In the genomic region with DNA sequence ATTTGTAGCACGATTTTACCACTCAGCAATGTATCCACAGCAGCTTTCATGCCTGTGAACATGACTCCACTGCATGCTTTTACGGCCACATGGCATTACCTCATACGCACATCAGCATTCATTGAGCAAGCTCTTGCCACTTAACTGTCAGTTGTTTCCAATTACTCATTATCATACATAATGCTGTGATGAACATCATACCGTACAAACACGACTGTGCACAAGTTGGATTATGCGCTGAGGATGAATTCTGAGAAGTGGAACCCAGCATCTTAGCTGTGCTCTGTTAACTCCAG, we compare ENCODE assay signal across 10 cellular contexts. TPM values are rescaled to one million over a fixed set of nuclear protein-coding genes. Genes with fewer than 3 reads are reported as not detected.
DNase-seq lines count a peak whose midpoint lies in the region; ATAC-seq and TF ChIP-seq lines count a peak whose summit lies in the region.
"Had no signal": no experiment of that assay in that cellular context is flagged by ENCODE, and none has a peak within 500 bp of the region (broad histone marks: within the 10 kb centered on the region; RNA-seq: fewer than 3 reads in every experiment).

No MANE protein-coding gene starts in this region.

- peak overlapping the region; percentile 13 for H3K4me3 ChIP-seq in adipocyte (ENCODE audit: low read length)
- no peak overlapping the region for H3K4me3 ChIP-seq in SK-N-SH (ENCODE audit: low read depth in 2 of 2, low read length in 1 of 2)
- no peak overlapping the region for H3K4me3 ChIP-seq in CD8-positive, alpha-beta memory T cell (ENCODE audit: low read length)
- H3K4me3 ChIP-seq: heart left ventricle had no signal

- H3K27ac ChIP-seq in SK-N-SH (ENCODE audit: low read depth in 2 of 2, low read length in 1 of 2), result no peak overlapping the region
- H3K27ac ChIP-seq in CD8-positive, alpha-beta memory T cell (ENCODE audit: low read depth, low read length), result no peak overlapping the region

- H3K79me2 ChIP-seq in SK-N-SH (ENCODE audit: insufficient read depth), result no peaks in the 10 kb centered on the region

- no peaks in the 10 kb centered on the region for H3K9me3 ChIP-seq in adipocyte (ENCODE audit: control insufficient read depth, low read length)
- H3K9me3 ChIP-seq in SK-N-SH, result no peaks in the 10 kb centered on the region
- H3K9me3 ChIP-seq in CD8-positive, alpha-beta memory T cell (ENCODE audit: low read length), result no peaks in the 10 kb centered on the region
- H3K9me3 ChIP-seq: heart left ventricle had no signal

- intact Hi-C loops in left ventricle myocardium superior (cut with micrococcal nuclease), result no loop called here
- intact Hi-C loops in cardiac septum (cut with DNase I), result no loop called here

- peaks cover 32% of the 10 kb centered on the region for H3K4me1 ChIP-seq in adipocyte (ENCODE audit: control insufficient read depth, insufficient read depth, low read length)
- no peaks in the 10 kb centered on the region for H3K4me1 ChIP-seq in SK-N-SH (ENCODE audit: control insufficient read depth in 1 of 2, insufficient read depth in 2 of 2, low read depth in 1 of 2, low read length in 1 of 2)
- H3K4me1 ChIP-seq in CD8-positive, alpha-beta memory T cell (ENCODE audit: insufficient read depth, low read length), result no peaks in the 10 kb centered on the region

- no peak overlapping the region for H2AFZ ChIP-seq in SK-N-SH (ENCODE audit: low read depth)

- no peaks in the 10 kb centered on the region for H3K9me3 Mint-ChIP-seq in CD8-positive, alpha-beta memory T cell

- TF ChIP-seq RAD21 in SK-N-SH (IDR thresholded peaks at IDR 0.05; ENCODE audit: low read length), result no peak

- TF ChIP-seq CTCF in SK-N-SH (IDR thresholded peaks at IDR 0.05), result no peak

- H3K36me3 ChIP-seq in adipocyte (ENCODE audit: control insufficient read depth, insufficient read depth, low read length, severe bottlenecking) (no peaks in the 10 kb centered on the region), SK-N-SH (replicated peaks in 1 of 2; ENCODE audit: control insufficient read depth in 1 of 2, insufficient read depth in 2 of 2, low read length in 1 of 2) (no peaks in the 10 kb centered on the region)
- H3K36me3 ChIP-seq in CD8-positive, alpha-beta memory T cell (ENCODE audit: insufficient read depth, low read length), result no peaks in the 10 kb centered on the region
- H3K36me3 ChIP-seq: heart left ventricle had no signal

- H3K9me2 ChIP-seq in SK-N-SH, result no peaks in the 10 kb centered on the region

- peaks cover 0 to 3% (median 0%) of the 10 kb centered on the region in 3 donors for H3K4me1 Mint-ChIP-seq in CD8-positive, alpha-beta memory T cell

- H3K4me3 Mint-ChIP-seq in CD8-positive, alpha-beta memory T cell, result no peak overlapping the region

- H3K9ac ChIP-seq in adipocyte (ENCODE audit: low read length), result peak overlapping the region; percentile 63
- no peak overlapping the region for H3K9ac ChIP-seq in SK-N-SH

- no peaks in the 10 kb centered on the region for H3K36me3 Mint-ChIP-seq in CD8-positive, alpha-beta memory T cell

- H4K20me1 ChIP-seq in SK-N-SH (ENCODE audit: insufficient read depth), result no peaks in the 10 kb centered on the region

- H3K27me3 Mint-ChIP-seq in CD8-positive, alpha-beta memory T cell, result peaks cover 4% of the 10 kb centered on the region in 2 donors

- DNase-seq in left ventricle myocardium superior (no peak), cardiac septum (ENCODE audit: low spot score) (no peak), adipocyte (ENCODE audit: low read depth) (peak; percentile 85), hepatic stellate cell (ENCODE audit: low spot score) (peak; percentile 36), foreskin melanocyte (no peak), SK-N-SH (no peak), NCI-H146 treated with DMSO at 0.1 percent for 48 hours (lab: John Stamatoyannopoulos, UW; ENCODE audit: unreplicated experiment) (no peak)
- DNase-seq in CD8-positive, alpha-beta memory T cell, result no peak
- DNase-seq: NCI-H510A had no signal

- CTCF ChIA-PET in SK-N-SH (lab: Yijun Ruan, JAX), result interaction anchor here (1.0 to 1.7 kb wide), 2 partner anchors 27 to 37 kb away, joined by 3 to 6 read pairs; no protein-coding TSS in a partner anchor
- CTCF ChIA-PET in CD8-positive, alpha-beta memory T cell (lab: Charles Lee), result interaction anchor here (1.1 to 1.4 kb wide), 2 partner anchors 28 to 36 kb away, joined by 3 read pairs; no protein-coding TSS in a partner anchor

- H3K27me3 ChIP-seq in adipocyte (replicated peaks; ENCODE audit: control insufficient read depth, insufficient read depth, low read length), result no peaks in the 10 kb centered on the region
- H3K27me3 ChIP-seq in SK-N-SH (ENCODE audit: insufficient read depth), result no peaks in the 10 kb centered on the region
- H3K27me3 ChIP-seq in CD8-positive, alpha-beta memory T cell (ENCODE audit: insufficient read depth, low read length, poor library complexity, severe bottlenecking), result no peaks in the 10 kb centered on the region
- H3K27me3 ChIP-seq: heart left ventricle had no signal

- H3F3A ChIP-seq in SK-N-SH (replicated peaks; ENCODE audit: insufficient read depth), result no peaks in the 10 kb centered on the region

- TF ChIP-seq EP300 in SK-N-SH (IDR thresholded peaks at IDR 0.05; ENCODE audit: borderline replicate concordance in 1 of 2, low read depth in 1 of 2, low read length in 1 of 2), result no peak

- H3K27ac Mint-ChIP-seq in CD8-positive, alpha-beta memory T cell, result no peak overlapping the region

- H3K4me2 ChIP-seq in SK-N-SH, result no peak overlapping the region

- WGBS in SK-N-SH (ENCODE audit: low lambda C conversion rate), result 70% methylated on average over 6 of the region's 6 CpGs

- POLR2A ChIA-PET in SK-N-SH (lab: Yijun Ruan, JAX), result no interaction called here
- POLR2A ChIA-PET in CD8-positive, alpha-beta memory T cell (lab: Charles Lee), result no interaction called here

- peak; percentile 27 for ATAC-seq in left ventricle myocardium superior

TF ChIP-seq in SK-N-SH, 30 proteins besides CTCF, POLR2A, EP300 and RAD21:
- TF ChIP-seq EZH2phosphoT487 (IDR thresholded peaks at IDR 0.05; ENCODE audit: borderline replicate concordance, low read depth) (no peak), SMC3 (IDR thresholded peaks at IDR 0.05; ENCODE audit: low read depth, low read length) (no peak), CHD2 (IDR thresholded peaks at IDR 0.05; ENCODE audit: low read length, partially characterized antibody) (no peak), GABPA (IDR thresholded peaks at IDR 0.05; ENCODE audit: low read depth) (no peak)
- TF ChIP-seq, protein P1, sequence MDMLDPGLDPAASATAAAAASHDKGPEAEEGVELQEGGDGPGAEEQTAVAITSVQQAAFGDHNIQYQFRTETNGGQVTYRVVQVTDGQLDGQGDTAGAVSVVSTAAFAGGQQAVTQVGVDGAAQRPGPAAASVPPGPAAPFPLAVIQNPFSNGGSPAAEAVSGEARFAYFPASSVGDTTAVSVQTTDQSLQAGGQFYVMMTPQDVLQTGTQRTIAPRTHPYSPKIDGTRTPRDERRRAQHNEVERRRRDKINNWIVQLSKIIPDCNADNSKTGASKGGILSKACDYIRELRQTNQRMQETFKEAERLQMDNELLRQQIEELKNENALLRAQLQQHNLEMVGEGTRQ (IDR thresholded peaks at IDR 0.05; ENCODE audit: borderline replicate concordance, low read depth, low read length), result no peak

RNA-seq across cellular contexts. Expression of a gene that starts 9.6 kb away (rescaled TPM):
- total RNA-seq in left ventricle myocardium superior (not detected), cardiac septum (not detected)
- not detected in 2 replicates for polyA plus RNA-seq in SK-N-SH (2012; rRNA removed)
- not detected in 2 replicates for polyA plus RNA-seq in SK-N-SH (2012; cell fraction: cytosol; rRNA removed)
- not detected in 2 replicates for polyA plus RNA-seq in SK-N-SH (2012; cell fraction: nucleus; rRNA removed)
- total RNA-seq in CD8-positive, alpha-beta memory T cell, result under 1 TPM in 1 of 2 experiments, not detected in 1; 0.07 TPM
- polyA plus RNA-seq in CD8-positive, alpha-beta memory T cell, result not detected
- polyA plus RNA-seq: heart left ventricle had no signal

Comparison
In these comparisons a context has a peak if more than half of its experiments do, and no peak if none do; other contexts are left out.
1. DNase-seq: peak in adipocyte (single experiment) and hepatic stellate cell (single experiment); none in left ventricle myocardium superior (single experiment), cardiac septum (single experiment), foreskin melanocyte (single experiment), SK-N-SH (single experiment), CD8-positive, alpha-beta memory T cell (0 of 5) and NCI-H146 treated with DMSO at 0.1 percent for 48 hours (single experiment).